Comparison of ENCODE assay signal across 24 cellular contexts in the genomic region with DNA sequence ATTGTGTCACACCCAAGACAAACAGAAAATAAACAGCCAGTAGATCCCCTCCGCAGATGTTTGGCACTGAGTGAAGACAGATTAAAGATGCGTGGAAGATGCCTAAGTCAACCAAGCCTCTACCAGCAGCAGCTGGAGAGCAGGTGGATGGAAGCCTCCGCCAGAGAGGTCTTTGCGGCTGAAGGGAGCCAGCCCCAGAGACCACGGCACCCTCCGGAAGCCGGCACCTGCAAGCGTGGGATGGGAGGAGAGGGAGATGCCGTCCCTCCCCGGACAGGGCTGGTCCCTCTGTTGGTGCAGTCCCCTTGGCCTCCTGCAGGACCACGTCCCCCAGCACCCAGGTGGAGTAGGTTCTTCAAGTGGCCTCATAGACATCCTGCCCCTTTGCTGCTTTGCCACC.
DNase-seq lines count a peak whose midpoint lies in the region; ATAC-seq and TF ChIP-seq lines count a peak whose summit lies in the region.
"Had no signal": no experiment of that assay in that cellular context is flagged by ENCODE, and none has a peak within 500 bp of the region (broad histone marks: within the 10 kb centered on the region; RNA-seq: fewer than 3 reads in every experiment).

No MANE protein-coding gene starts in this region.

- peaks cover 10% of the 10 kb centered on the region for H3K27me3 Mint-ChIP-seq in nephron (ENCODE audit: low read depth)
- peaks cover 11% of the 10 kb centered on the region for H3K27me3 Mint-ChIP-seq in activated CD4-positive, alpha-beta T cell treated with anti-CD3 and anti-CD28 coated beads, Interleukin-2, amount 10 ng/mL, durations not matched to agents 24 days and 14 days

- no peaks in the 10 kb centered on the region for H3K9me3 ChIP-seq in ascending aorta
- H3K9me3 ChIP-seq: colonic mucosa, prostate gland, sigmoid colon had no signal

- H3K36me3 Mint-ChIP-seq in nephron (ENCODE audit: low read depth): peaks cover 4% of the 10 kb centered on the region
- H3K36me3 Mint-ChIP-seq in activated CD4-positive, alpha-beta T cell treated with anti-CD3 and anti-CD28 coated beads, Interleukin-2, amount 10 ng/mL, durations not matched to agents 24 days and 14 days (ENCODE audit: low read depth): no peaks in the 10 kb centered on the region

- intact Hi-C loops in activated CD4-positive, alpha-beta T cell treated with anti-CD3 and anti-CD28 coated beads, Interleukin-2, amount 10 ng/mL, durations not matched to agents 24 days and 14 days (cut with micrococcal nuclease): no loop called here
- intact Hi-C loops in ascending aorta (cut with DNase I): no loop called here

- peak; percentile 57 for DNase-seq in DMS153 treated with DMSO at 0.1 percent for 48 hours (lab: John Stamatoyannopoulos, UW; ENCODE audit: unreplicated experiment)
- DNase-seq in DMS153 (lab: John Stamatoyannopoulos, UW): no peak
- peak; percentile 47 for DNase-seq in COLO668 (lab: John Stamatoyannopoulos, UW; ENCODE audit: unreplicated experiment)
- peak; percentile 71 for DNase-seq in NCI-H2029 (lab: John Stamatoyannopoulos, UW)
- DNase-seq in activated CD4-positive, alpha-beta T cell treated with anti-CD3 and anti-CD28 coated beads, Interleukin-2, amount 10 ng/mL, durations not matched to agents 24 days and 14 days: no peak
- DNase-seq in ascending aorta (ENCODE audit: low spot score in 2 of 2): no peak
- DNase-seq: activated CD4-positive, alpha-beta T cell treated with anti-CD3 and anti-CD28 coated beads for 4 hours; activated CD8-positive, alpha-beta memory T cell treated with anti-CD3 and anti-CD28 coated beads for 24 hours; colonic mucosa; effector CD4-positive, alpha-beta T cell; GOT3; NCI-H1105 treated with DMSO at 0.1 percent for 48 hours; NCI-H1930; NCI-H774; SIG-M5; WERI-Rb-1 had no signal

- ATAC-seq in esophagus mucosa: no peak
- ATAC-seq: activated naive CD4-positive, alpha-beta T cell treated with anti-CD3 and anti-CD28 coated beads, Interleukin-2, amount 50 U/mL, for 72 hours had no signal

- H3K36me3 ChIP-seq in ascending aorta: no peaks in the 10 kb centered on the region
- H3K36me3 ChIP-seq: colonic mucosa, prostate gland, sigmoid colon, WERI-Rb-1 had no signal

- no peaks in the 10 kb centered on the region for H3K4me1 ChIP-seq in ascending aorta
- H3K4me1 ChIP-seq: colonic mucosa, prostate gland had no signal

- H3K4me3 ChIP-seq in ascending aorta: no peak overlapping the region
- H3K4me3 ChIP-seq: colonic mucosa, hepatocyte, prostate gland, sigmoid colon had no signal

- H3K27me3 ChIP-seq in ascending aorta: no peaks in the 10 kb centered on the region
- H3K27me3 ChIP-seq: colonic mucosa, hepatocyte, sigmoid colon had no signal

- H3K4me1 Mint-ChIP-seq in nephron: peaks cover 79% of the 10 kb centered on the region
- no peaks in the 10 kb centered on the region for H3K4me1 Mint-ChIP-seq in activated CD4-positive, alpha-beta T cell treated with anti-CD3 and anti-CD28 coated beads, Interleukin-2, amount 10 ng/mL, durations not matched to agents 24 days and 14 days
- H3K4me1 Mint-ChIP-seq: stimulated activated memory B cell treated with anti-CD40 and anti-IgM and Interleukin-4, amounts not matched to agents 10 μg/mL and 1 μg/mL and 100 μg/mL, for 72 hours had no signal

- H3K27ac ChIP-seq in ascending aorta: no peak overlapping the region
- H3K27ac ChIP-seq: C4-2B, colonic mucosa, hepatocyte, prostate gland, sigmoid colon, WERI-Rb-1 had no signal

- peak overlapping the region; percentile 95 to 99 (median 97) for H3K27ac Mint-ChIP-seq in nephron
- no peak overlapping the region for H3K27ac Mint-ChIP-seq in activated CD4-positive, alpha-beta T cell treated with anti-CD3 and anti-CD28 coated beads, Interleukin-2, amount 10 ng/mL, durations not matched to agents 24 days and 14 days
- H3K27ac Mint-ChIP-seq: activated naive CD4-positive, alpha-beta T cell treated with anti-CD3 and anti-CD28 coated beads, Interleukin-2, amount 50 U/mL, for 72 hours; stimulated activated memory B cell treated with anti-CD40 and anti-IgM and Interleukin-4, amounts not matched to agents 10 μg/mL and 1 μg/mL and 100 μg/mL, for 72 hours had no signal

- no peak for TF ChIP-seq CTCF in nephron (IDR thresholded peaks at IDR 0.05; ENCODE audit: unreplicated experiment in 3 of 3)
- no peak for TF ChIP-seq CTCF in ascending aorta (IDR thresholded peaks at IDR 0.05)

- H3K4me3 Mint-ChIP-seq in nephron: peak overlapping the region in 1 of 3 experiments; percentile 3
- no peak overlapping the region for H3K4me3 Mint-ChIP-seq in activated CD4-positive, alpha-beta T cell treated with anti-CD3 and anti-CD28 coated beads, Interleukin-2, amount 10 ng/mL, durations not matched to agents 24 days and 14 days
- H3K4me3 Mint-ChIP-seq: stimulated activated memory B cell treated with anti-CD40 and anti-IgM and Interleukin-4, amounts not matched to agents 10 μg/mL and 1 μg/mL and 100 μg/mL, for 72 hours had no signal

- peaks cover 17% of the 10 kb centered on the region for H3K9me3 Mint-ChIP-seq in nephron
- H3K9me3 Mint-ChIP-seq in activated CD4-positive, alpha-beta T cell treated with anti-CD3 and anti-CD28 coated beads, Interleukin-2, amount 10 ng/mL, durations not matched to agents 24 days and 14 days: peaks cover 5% of the 10 kb centered on the region

Comparison
In these comparisons a context has a peak if more than half of its experiments do, and no peak if none do; other contexts are left out.
1. DNase-seq: peak in DMS153 treated with DMSO at 0.1 percent for 48 hours (single experiment), COLO668 (single experiment) and NCI-H2029 (single experiment); none in DMS153 (single experiment), activated CD4-positive, alpha-beta T cell treated with anti-CD3 and anti-CD28 coated beads, Interleukin-2, amount 10 ng/mL, durations not matched to agents 24 days and 14 days (single experiment) and ascending aorta (0 of 2).